1 cellular context compared by ENCODE assay signal in the genomic region with DNA sequence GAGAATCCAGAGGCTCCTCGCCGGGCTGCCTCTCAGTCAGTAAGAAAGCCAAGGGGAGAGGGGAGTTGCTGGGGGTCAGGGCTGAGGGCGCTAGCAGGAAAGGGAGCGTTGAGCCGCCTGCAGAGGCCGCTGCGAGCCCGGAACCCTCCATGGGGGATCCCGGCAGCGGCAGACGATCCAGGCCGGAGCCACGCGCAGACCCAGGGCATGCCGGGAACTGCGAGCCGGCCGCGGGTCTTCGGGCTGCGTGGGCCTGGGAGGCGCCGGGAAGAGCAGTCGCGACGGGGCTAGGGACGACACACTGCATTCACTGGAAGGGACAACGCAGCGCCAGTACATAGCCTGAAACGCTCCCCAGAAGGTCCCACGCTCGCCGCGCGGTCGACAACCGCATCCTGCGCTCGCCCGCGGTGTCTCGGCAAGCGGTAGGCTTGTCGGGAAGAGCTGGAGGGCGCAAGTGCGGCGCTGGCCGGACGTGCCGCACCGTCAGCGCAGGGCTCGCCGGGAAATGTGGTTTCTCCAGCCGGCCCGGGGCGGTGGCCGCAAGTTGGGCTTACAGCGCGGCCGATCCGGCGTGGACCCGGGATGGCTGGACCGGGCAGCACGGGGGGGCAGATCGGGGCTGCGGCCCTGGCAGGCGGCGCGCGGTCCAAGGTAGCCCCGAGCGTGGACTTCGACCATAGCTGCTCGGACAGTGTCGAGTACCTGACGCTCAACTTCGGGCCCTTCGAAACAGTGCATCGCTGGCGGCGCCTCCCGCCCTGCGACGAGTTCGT.
A peak's percentile ranks its signal among the peaks of the same experiment; 100 is the strongest.
TF ChIP-seq lines count a peak whose summit lies in the region.

Gene LZTR1, plus strand, starts transcription at position 511 of the 776 bp plus-strand sequence. Its CDS starts 75 bp downstream, at position 586.

TF ChIP-seq in K562, 482 proteins besides CTCF, POLR2A, EP300 and RAD21 (continued from another document and continues in another):
- TF ChIP-seq, protein P1, sequence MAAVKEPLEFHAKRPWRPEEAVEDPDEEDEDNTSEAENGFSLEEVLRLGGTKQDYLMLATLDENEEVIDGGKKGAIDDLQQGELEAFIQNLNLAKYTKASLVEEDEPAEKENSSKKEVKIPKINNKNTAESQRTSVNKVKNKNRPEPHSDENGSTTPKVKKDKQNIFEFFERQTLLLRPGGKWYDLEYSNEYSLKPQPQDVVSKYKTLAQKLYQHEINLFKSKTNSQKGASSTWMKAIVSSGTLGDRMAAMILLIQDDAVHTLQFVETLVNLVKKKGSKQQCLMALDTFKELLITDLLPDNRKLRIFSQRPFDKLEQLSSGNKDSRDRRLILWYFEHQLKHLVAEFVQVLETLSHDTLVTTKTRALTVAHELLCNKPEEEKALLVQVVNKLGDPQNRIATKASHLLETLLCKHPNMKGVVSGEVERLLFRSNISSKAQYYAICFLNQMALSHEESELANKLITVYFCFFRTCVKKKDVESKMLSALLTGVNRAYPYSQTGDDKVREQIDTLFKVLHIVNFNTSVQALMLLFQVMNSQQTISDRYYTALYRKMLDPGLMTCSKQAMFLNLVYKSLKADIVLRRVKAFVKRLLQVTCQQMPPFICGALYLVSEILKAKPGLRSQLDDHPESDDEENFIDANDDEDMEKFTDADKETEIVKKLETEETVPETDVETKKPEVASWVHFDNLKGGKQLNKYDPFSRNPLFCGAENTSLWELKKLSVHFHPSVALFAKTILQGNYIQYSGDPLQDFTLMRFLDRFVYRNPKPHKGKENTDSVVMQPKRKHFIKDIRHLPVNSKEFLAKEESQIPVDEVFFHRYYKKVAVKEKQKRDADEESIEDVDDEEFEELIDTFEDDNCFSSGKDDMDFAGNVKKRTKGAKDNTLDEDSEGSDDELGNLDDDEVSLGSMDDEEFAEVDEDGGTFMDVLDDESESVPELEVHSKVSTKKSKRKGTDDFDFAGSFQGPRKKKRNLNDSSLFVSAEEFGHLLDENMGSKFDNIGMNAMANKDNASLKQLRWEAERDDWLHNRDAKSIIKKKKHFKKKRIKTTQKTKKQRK (IDR thresholded peaks at IDR 0.05; ENCODE audit: borderline replicate concordance, low read depth, low read length): peak; percentile 56; the same call in 1 of the 2 replicates
- TF ChIP-seq HOMEZ (CRISPR knock-in tag; IDR thresholded peaks at IDR 0.05) (peak; percentile 98), ZNF740 (CRISPR knock-in tag; IDR thresholded peaks at IDR 0.05) (no peak), ZNF740 (tag; IDR thresholded peaks at IDR 0.05) (0 out of 4 replicates have a peak, but pooled peaks of 1 of the 2 experiments have one; percentile 65), KLF6 (CRISPR knock-in tag; IDR thresholded peaks at IDR 0.05; ENCODE audit: borderline replicate concordance) (peak; percentile 95), ATF7 (IDR thresholded peaks at IDR 0.05) (no peak), ZNF655 (CRISPR knock-in tag; IDR thresholded peaks at IDR 0.05) (no peak), ETV6 (IDR thresholded peaks at IDR 0.05; ENCODE audit: borderline replicate concordance in 1 of 2, low read depth in 2 of 2, low read length in 1 of 2) (peak in 1 of 2 experiments; percentile 24; a peak in 1 of 4 replicates), ETV6 (CRISPR knock-in tag; IDR thresholded peaks at IDR 0.05; ENCODE audit: borderline replicate concordance) (no peak), ZNF316 (IDR thresholded peaks at IDR 0.05) (no peak), MECOM (CRISPR knock-in tag; IDR thresholded peaks at IDR 0.05) (no peak), ZBTB7A (IDR thresholded peaks at IDR 0.05; ENCODE audit: borderline replicate concordance, control insufficient read depth, low read depth, low read length) (no peak), GABPB2 (CRISPR knock-in tag; conservative IDR thresholded peaks at IDR 0.05) (peak; percentile 94; the same call in 1 of the 2 replicates), RFX7 (CRISPR knock-in tag; IDR thresholded peaks at IDR 0.05) (peak; percentile 95), MNT (conservative IDR thresholded peaks at IDR 0.05) (no peak), KLF1 (tag; IDR thresholded peaks at IDR 0.05) (peak; percentile 98), MYC (IDR thresholded peaks at IDR 0.05; ENCODE audit: low read depth, low read length) (peak; percentile 100), MYC (CRISPR knock-in tag; IDR thresholded peaks at IDR 0.05; ENCODE audit: borderline replicate concordance, low read depth) (peak; percentile 100), TCF15 (CRISPR knock-in tag; IDR thresholded peaks at IDR 0.05) (peak; percentile 92), MIER1 (IDR thresholded peaks at IDR 0.05; ENCODE audit: low read depth) (no peak), YY1 (IDR thresholded peaks at IDR 0.05; ENCODE audit: borderline replicate concordance in 1 of 3, control insufficient read depth in 1 of 3, extremely low read depth in 1 of 3, insufficient read depth in 3 of 3, insufficient read length in 1 of 3, insufficient replicate concordance in 2 of 3, low read depth in 1 of 3, low read length in 2 of 3) (peak in 2 of 3 experiments; percentile 42 to 86), MCM7 (IDR thresholded peaks at IDR 0.05) (no peak), PML (IDR thresholded peaks at IDR 0.05; ENCODE audit: low read length) (no peak), ZNF780A (CRISPR knock-in tag; IDR thresholded peaks at IDR 0.05) (no peak), ZNF3 (CRISPR knock-in tag; IDR thresholded peaks at IDR 0.05) (no peak)
- TF ChIP-seq, protein P2, sequence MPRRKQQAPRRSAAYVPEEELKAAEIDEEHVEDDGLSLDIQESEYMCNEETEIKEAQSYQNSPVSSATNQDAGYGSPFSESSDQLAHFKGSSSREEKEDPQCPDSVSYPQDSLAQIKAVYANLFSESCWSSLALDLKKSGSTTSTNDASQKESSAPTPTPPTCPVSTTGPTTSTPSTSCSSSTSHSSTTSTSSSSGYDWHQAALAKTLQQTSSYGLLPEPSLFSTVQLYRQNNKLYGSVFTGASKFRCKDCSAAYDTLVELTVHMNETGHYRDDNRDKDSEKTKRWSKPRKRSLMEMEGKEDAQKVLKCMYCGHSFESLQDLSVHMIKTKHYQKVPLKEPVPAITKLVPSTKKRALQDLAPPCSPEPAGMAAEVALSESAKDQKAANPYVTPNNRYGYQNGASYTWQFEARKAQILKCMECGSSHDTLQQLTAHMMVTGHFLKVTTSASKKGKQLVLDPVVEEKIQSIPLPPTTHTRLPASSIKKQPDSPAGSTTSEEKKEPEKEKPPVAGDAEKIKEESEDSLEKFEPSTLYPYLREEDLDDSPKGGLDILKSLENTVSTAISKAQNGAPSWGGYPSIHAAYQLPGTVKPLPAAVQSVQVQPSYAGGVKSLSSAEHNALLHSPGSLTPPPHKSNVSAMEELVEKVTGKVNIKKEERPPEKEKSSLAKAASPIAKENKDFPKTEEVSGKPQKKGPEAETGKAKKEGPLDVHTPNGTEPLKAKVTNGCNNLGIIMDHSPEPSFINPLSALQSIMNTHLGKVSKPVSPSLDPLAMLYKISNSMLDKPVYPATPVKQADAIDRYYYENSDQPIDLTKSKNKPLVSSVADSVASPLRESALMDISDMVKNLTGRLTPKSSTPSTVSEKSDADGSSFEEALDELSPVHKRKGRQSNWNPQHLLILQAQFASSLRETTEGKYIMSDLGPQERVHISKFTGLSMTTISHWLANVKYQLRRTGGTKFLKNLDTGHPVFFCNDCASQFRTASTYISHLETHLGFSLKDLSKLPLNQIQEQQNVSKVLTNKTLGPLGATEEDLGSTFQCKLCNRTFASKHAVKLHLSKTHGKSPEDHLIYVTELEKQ (CRISPR knock-in tag; IDR thresholded peaks at IDR 0.05): peak; percentile 89
- TF ChIP-seq, protein P3, sequence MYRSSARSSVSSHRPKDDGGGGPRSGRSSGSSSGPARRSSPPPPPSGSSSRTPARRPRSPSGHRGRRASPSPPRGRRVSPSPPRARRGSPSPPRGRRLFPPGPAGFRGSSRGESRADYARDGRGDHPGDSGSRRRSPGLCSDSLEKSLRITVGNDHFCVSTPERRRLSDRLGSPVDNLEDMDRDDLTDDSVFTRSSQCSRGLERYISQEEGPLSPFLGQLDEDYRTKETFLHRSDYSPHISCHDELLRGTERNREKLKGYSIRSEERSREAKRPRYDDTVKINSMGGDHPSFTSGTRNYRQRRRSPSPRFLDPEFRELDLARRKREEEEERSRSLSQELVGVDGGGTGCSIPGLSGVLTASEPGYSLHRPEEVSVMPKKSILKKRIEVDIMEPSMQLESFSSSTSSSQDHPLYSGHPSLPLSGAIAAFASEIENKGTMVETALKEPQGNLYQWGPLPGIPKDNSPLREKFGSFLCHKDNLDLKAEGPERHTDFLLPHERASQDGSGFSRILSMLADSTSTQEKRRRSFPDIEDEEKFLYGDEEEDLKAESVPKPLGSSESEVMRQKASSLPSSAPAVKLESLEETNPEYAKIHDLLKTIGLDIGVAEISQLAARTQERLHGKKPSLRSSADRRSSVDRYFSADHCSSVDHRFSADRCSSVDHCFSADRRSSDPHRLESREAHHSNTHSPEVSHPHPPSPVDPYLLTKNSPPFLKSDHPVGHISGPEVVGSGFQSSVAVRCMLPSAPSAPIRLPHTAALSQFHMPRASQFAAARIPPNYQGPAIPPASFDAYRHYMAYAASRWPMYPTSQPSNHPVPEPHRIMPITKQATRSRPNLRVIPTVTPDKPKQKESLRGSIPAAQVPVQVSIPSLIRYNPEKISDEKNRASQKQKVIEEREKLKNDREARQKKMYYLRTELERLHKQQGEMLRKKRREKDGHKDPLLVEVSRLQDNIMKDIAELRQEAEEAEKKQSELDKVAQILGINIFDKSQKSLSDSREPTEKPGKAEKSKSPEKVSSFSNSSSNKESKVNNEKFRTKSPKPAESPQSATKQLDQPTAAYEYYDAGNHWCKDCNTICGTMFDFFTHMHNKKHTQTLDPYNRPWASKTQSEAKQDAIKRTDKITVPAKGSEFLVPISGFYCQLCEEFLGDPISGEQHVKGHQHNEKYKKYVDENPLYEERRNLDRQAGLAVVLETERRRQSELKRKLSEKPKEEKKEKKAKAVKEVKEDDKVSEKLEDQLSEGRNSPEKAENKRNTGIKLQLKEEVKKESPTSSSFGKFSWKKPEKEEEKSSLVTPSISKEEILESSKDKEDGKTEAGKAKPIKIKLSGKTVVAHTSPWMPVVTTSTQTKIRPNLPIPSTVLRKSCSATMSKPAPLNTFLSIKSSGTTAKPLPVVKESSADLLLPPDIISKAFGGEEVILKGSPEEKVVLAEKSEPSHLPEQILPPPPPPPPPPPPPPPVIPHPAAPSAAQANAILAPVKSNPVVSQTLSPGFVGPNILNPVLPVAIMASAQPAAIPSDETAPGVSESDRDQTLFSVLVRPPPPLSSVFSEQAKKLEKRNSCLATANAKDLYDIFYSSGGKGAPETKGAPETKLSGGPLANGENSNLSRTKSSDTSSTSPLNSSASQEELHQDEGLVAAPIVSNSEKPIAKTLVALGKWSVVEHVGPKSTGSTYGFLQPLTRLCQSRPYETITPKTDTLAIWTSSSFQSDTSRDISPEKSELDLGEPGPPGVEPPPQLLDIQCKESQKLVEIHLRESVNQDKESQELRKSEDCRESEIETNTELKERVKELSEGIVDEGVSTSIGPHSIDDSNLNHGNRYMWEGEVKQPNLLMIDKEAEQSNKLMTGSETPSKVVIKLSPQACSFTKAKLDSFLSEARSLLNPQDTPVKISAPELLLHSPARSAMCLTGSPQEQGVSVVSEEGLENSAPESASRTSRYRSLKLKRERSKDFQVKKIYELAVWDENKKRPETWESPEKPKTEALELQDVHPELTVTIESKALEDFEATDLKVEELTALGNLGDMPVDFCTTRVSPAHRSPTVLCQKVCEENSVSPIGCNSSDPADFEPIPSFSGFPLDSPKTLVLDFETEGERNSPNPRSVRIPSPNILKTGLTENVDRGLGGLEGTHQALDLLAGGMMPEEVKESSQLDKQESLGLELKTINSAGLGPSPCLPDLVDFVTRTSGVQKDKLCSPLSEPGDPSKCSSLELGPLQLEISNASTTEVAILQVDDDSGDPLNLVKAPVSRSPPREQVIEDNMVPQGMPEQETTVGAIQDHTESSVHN (IDR thresholded peaks at IDR 0.05; ENCODE audit: borderline replicate concordance in 1 of 2, low read depth in 1 of 2): no peak
